1 cellular context compared by ENCODE assay signal in the genomic region with DNA sequence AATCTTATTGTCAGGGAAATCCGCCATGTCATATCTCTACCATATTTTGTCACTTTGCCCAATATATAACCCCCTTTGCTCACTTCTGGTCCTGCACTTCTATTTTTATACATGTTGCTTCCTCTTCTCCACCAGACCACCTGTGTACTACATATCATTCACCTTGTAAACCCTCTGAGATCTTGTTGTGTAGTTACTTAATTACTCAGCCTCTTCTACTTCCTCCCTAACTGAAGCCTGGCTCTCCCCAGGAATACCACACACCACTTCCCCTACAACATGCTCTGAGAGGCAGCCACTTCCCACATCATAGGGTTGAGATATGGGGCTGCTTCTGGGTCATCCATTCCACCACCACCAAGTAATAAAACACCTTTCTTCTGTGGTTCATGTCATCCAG.
TF ChIP-seq lines count a peak whose summit lies in the region.

No MANE protein-coding gene starts in this region.

TF ChIP-seq in GM23338, 12 proteins besides CTCF, POLR2A, EP300 and RAD21 (continued from another document):
- TF ChIP-seq ZNF462 (CRISPR knock-in tag; IDR thresholded peaks at IDR 0.05) (no peak), CREB1 (CRISPR knock-in tag; IDR thresholded peaks at IDR 0.05; ENCODE audit: low read depth) (no peak), EZH2phosphoT487 (IDR thresholded peaks at IDR 0.05; ENCODE audit: unreplicated experiment) (no peak), POLR2AphosphoS5 (IDR thresholded peaks at IDR 0.05; ENCODE audit: low read depth) (no peak), NANOG (IDR thresholded peaks at IDR 0.05; ENCODE audit: borderline replicate concordance) (no peak), ZNF331 (CRISPR knock-in tag; IDR thresholded peaks at IDR 0.05; ENCODE audit: low read depth) (no peak), JUNB (IDR thresholded peaks at IDR 0.05; ENCODE audit: unreplicated experiment) (no peak), EZH2 (IDR thresholded peaks at IDR 0.05; ENCODE audit: low read depth, unreplicated experiment) (no peak)
- TF ChIP-seq, protein P1, sequence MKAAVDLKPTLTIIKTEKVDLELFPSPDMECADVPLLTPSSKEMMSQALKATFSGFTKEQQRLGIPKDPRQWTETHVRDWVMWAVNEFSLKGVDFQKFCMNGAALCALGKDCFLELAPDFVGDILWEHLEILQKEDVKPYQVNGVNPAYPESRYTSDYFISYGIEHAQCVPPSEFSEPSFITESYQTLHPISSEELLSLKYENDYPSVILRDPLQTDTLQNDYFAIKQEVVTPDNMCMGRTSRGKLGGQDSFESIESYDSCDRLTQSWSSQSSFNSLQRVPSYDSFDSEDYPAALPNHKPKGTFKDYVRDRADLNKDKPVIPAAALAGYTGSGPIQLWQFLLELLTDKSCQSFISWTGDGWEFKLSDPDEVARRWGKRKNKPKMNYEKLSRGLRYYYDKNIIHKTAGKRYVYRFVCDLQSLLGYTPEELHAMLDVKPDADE (IDR thresholded peaks at IDR 0.05), result no peak
